In the genomic region with DNA sequence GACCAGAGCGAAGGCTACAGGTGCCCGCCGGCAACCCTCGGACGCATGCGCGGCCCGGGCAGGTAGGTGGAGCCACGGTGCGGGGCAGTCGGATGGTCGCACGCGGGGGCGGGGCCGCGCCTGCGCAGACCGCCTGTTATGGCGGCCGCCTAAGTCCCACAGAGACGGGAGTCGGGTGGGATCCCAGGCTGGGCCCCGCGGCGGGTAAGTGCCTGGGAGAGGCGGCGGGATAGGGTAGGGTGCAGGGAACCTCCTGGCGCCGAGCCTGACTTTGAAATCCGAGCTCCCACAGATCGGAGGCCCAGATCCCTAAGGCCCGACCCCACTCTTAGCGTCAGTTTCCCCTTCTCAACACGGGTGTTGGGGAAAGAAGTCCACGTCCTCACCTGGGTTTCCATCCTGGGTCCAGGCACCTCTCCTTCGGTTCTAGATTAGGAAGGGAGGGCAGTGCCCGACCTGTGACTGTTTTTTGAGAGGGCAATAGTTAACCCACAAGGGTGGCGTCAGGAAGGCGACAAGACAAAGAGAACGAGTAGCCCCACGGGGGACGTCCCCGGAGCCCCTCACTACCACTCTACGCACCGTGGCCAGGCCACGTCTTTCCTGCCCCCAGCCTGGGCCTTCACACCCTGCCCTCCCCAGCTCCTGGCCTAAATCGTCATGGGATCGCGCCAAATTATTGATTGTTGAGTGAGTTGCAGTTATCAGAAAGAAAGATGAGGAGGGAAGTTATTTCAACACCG, we compare ENCODE assay signal across 8 cellular contexts. TPM values are rescaled to one million over a fixed set of nuclear protein-coding genes. Genes with fewer than 3 reads are reported as not detected.
A peak's percentile ranks its signal among the peaks of the same experiment; 100 is the strongest.
DNase-seq lines count a peak whose midpoint lies in the region; ATAC-seq and TF ChIP-seq lines count a peak whose summit lies in the region.

A gene with protein sequence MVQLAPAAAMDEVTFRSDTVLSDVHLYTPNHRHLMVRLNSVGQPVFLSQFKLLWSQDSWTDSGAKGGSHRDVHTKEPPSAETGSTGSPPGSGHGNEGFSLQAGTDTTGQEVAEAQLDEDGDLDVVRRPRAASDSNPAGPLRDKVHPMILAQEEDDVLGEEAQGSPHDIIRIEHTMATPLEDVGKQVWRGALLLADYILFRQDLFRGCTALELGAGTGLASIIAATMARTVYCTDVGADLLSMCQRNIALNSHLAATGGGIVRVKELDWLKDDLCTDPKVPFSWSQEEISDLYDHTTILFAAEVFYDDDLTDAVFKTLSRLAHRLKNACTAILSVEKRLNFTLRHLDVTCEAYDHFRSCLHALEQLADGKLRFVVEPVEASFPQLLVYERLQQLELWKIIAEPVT (plus strand): TSS at position 127 of the 743 bp plus-strand sequence. CDS start 3,968 bp downstream, outside the sequence.

- peak within 1 kb of the TSS; percentile 99 for H4K8ac ChIP-seq in trophoblast cell (ENCODE audit: low read depth, low read length)

- peak within 1 kb of the TSS; percentile 44 to 83 for H3K27ac Mint-ChIP-seq in T-cell

- H3K27me3 ChIP-seq in adipocyte (replicated peaks; ENCODE audit: control insufficient read depth, insufficient read depth, low read length) (no peaks in the 10 kb centered on the region), trophoblast cell (ENCODE audit: insufficient read depth, low read length) (no peaks in the 10 kb centered on the region), tibial artery (no peaks in the 10 kb centered on the region)

- peak within 1 kb of the TSS; percentile 99 for H3K9ac ChIP-seq in adipocyte (ENCODE audit: low read length)
- H3K9ac ChIP-seq in trophoblast cell (ENCODE audit: low read length), result peak within 1 kb of the TSS; percentile 95

- H3K14ac ChIP-seq in trophoblast cell (ENCODE audit: low read length), result peak within 1 kb of the TSS; percentile 96

- CTCF ChIA-PET in T-cell (lab: Charles Lee), result interaction anchor here in 1 of 2 donors (1.3 kb wide), 1 partner anchor 387 kb away, joined by 3 read pairs; no protein-coding TSS in a partner anchor

- H3K4me1 Mint-ChIP-seq in T-cell, result peaks cover 19 to 36% (median 29%) of the 10 kb centered on the region in 3 donors

- peak within 1 kb of the TSS; percentile 34 for H2AK5ac ChIP-seq in trophoblast cell (ENCODE audit: low read length)

- peaks cover 11% of the 10 kb centered on the region for H3K4me1 ChIP-seq in adipocyte (ENCODE audit: control insufficient read depth, insufficient read depth, low read length)
- peaks cover 0 to 3% of the 10 kb centered on the region in 2 experiments for H3K4me1 ChIP-seq in trophoblast cell (ENCODE audit: control insufficient read depth in 1 of 2, insufficient read depth in 2 of 2, low read length in 2 of 2)
- H3K4me1 ChIP-seq in tibial artery, result peaks cover 0 to 19% (median 11%) of the 10 kb centered on the region in 4 donors

- peak within 1 kb of the TSS; percentile 88 for H2AFZ ChIP-seq in trophoblast cell (ENCODE audit: insufficient read depth, low read length, poor library complexity)

- no peak within 1 kb of the TSS for H2BK12ac ChIP-seq in trophoblast cell (ENCODE audit: low read length)

- peak within 1 kb of the TSS; percentile 89 for H2BK120ac ChIP-seq in trophoblast cell (ENCODE audit: insufficient read depth, low read length, poor library complexity)

- no peaks in the 10 kb centered on the region for H3K9me3 ChIP-seq in adipocyte (ENCODE audit: control insufficient read depth, low read length)
- H3K9me3 ChIP-seq in trophoblast cell (ENCODE audit: insufficient read depth, low read depth, low read length), result no peaks in the 10 kb centered on the region
- H3K9me3 ChIP-seq in tibial artery, result no peaks in the 10 kb centered on the region

- intact Hi-C loops in cardiac septum (cut with DNase I) (loop anchor here (5.0 kb wide), 2 partner anchors 54 to 471 kb away; a partner anchor contains a TSS), tibial artery (cut with DNase I; ENCODE audit: low total_unique reads) (loop anchor here (1.0 kb wide), 1 partner anchor 248 kb away; a partner anchor contains a TSS)

- peak within 1 kb of the TSS; percentile 93 for H4K12ac ChIP-seq in trophoblast cell (ENCODE audit: low read depth, low read length)

- H3K79me1 ChIP-seq in trophoblast cell (ENCODE audit: low read length), result peaks cover 6% of the 10 kb centered on the region

- H3K36me3 ChIP-seq in adipocyte (ENCODE audit: control insufficient read depth, insufficient read depth, low read length, severe bottlenecking), result peaks cover 11% of the 10 kb centered on the region
- peaks cover 12 to 16% of the 10 kb centered on the region in 2 experiments for H3K36me3 ChIP-seq in trophoblast cell (ENCODE audit: control insufficient read depth in 1 of 2, insufficient read depth in 2 of 2, low read length in 2 of 2)
- H3K36me3 ChIP-seq in tibial artery, result peaks cover 12 to 21% (median 13%) of the 10 kb centered on the region in 3 donors

- peaks cover 4 to 5% of the 10 kb centered on the region in 2 donors for H3K27me3 Mint-ChIP-seq in T-cell

- peak within 1 kb of the TSS; percentile 96 for H3K18ac ChIP-seq in trophoblast cell (ENCODE audit: low read length)

- H3K27ac ChIP-seq in trophoblast cell (ENCODE audit: low read depth, low read length), result no peak within 1 kb of the TSS
- peak within 1 kb of the TSS; percentile 82 to 84 for H3K27ac ChIP-seq in tibial artery

- peak within 1 kb of the TSS; percentile 100 for H3K4me2 ChIP-seq in trophoblast cell (ENCODE audit: low read length)

- peak within 1 kb of the TSS; percentile 87 for H4K91ac ChIP-seq in trophoblast cell (ENCODE audit: low read depth, low read length)

- WGBS in trophoblast cell (ENCODE audit: extremely low coverage, insufficient coverage, insufficient read length), result no CpG with 5 or more reads among the region's 51 CpGs

- no peak for TF ChIP-seq CTCF in GM12875 (IDR thresholded peaks at IDR 0.05; ENCODE audit: borderline replicate concordance, insufficient read depth, low read depth, low read length)
- no peak for TF ChIP-seq CTCF in tibial artery (IDR thresholded peaks at IDR 0.05)

- H3K79me2 ChIP-seq in trophoblast cell (ENCODE audit: control insufficient read depth, insufficient read depth, low read length, poor library complexity), result peaks cover 8% of the 10 kb centered on the region

- peak within 1 kb of the TSS; percentile 62 for H3K23ac ChIP-seq in trophoblast cell (ENCODE audit: low read length)

- peak within 1 kb of the TSS; percentile 60 for H3K4me3 ChIP-seq in GM12875 (ENCODE audit: low read depth, low read length)
- H3K4me3 ChIP-seq in adipocyte (ENCODE audit: low read length), result peak within 1 kb of the TSS; percentile 98
- H3K4me3 ChIP-seq in trophoblast cell (ENCODE audit: low read depth, low read length), result peak within 1 kb of the TSS; percentile 77
- H3K4me3 ChIP-seq in tibial artery, result peak within 1 kb of the TSS; percentile 80 to 89

- DNase-seq in NCI-H1417 treated with DMSO at 0.1 percent for 48 hours (lab: John Stamatoyannopoulos, UW) (peak; percentile 57), T-cell (peak; percentile 74 to 95 (median 86)), adipocyte (ENCODE audit: low read depth) (peak; percentile 95), cardiac septum (ENCODE audit: low spot score) (peak; percentile 96), trophoblast cell (peak; percentile 92 to 95), tibial artery (peak; percentile 88 to 92)

- H3K4ac ChIP-seq in trophoblast cell (ENCODE audit: low read depth, low read length), result peak within 1 kb of the TSS; percentile 80

- H3K4me3 Mint-ChIP-seq in T-cell, result peak within 1 kb of the TSS; percentile 92 to 94 (median 94)

- ATAC-seq in HG02759 (IDR thresholded peaks at IDR 0.05; ENCODE audit: unreplicated experiment) (peak; percentile 96), T-cell (replicated peaks in 1 of 4) (peak; percentile 97 to 99 (median 98))

- POLR2A ChIA-PET in T-cell (lab: Charles Lee), result interaction anchor here (0.5 to 0.6 kb wide), 3 partner anchors 129 to 372 kb away, joined by 3 to 4 read pairs (median 3); no protein-coding TSS in a partner anchor

- H2BK5ac ChIP-seq in trophoblast cell (ENCODE audit: low read depth, low read length, poor library complexity), result peak within 1 kb of the TSS; percentile 88

- no peaks in the 10 kb centered on the region for H3K36me3 Mint-ChIP-seq in T-cell

- H3K9me3 Mint-ChIP-seq in T-cell, result no peaks in the 10 kb centered on the region

RNA-seq across cellular contexts. Expression of the gene that starts here (rescaled TPM):
- total RNA-seq in T-cell (10 to 100 TPM; 27.6 to 53.4 (median 34.4) TPM), cardiac septum (31.9 TPM)
- 21.8 and 25.3 TPM in 2 replicates for polyA plus RNA-seq in trophoblast cell (2013)
